19 cellular contexts compared by ENCODE assay signal in genomic region chr22:49258107-49259010, GRCh38.
A peak's percentile ranks its signal among the peaks of the same experiment; 100 is the strongest.
DNase-seq lines count a peak whose midpoint lies in the region; TF ChIP-seq lines count a peak whose summit lies in the region.
"Had no signal": no experiment of that assay in that cellular context is flagged by ENCODE, and none has a peak within 500 bp of the region (broad histone marks: within the 10 kb centered on the region; RNA-seq: fewer than 3 reads in every experiment).

No MANE protein-coding gene starts in this region.

- H3K27me3 ChIP-seq in H9 (ENCODE audit: insufficient read depth, low read length) (no peaks in the 10 kb centered on the region), stomach (peaks cover 0 to 43% (median 3%) of the 10 kb centered on the region in 3 donors)
- H3K27me3 ChIP-seq: BLaER1 treated with 17β-estradiol and CSF1 and Interleukin-3, amounts not matched to agents 10 nM and 100 nM had no signal

- H3K9me3 ChIP-seq in H9 (ENCODE audit: control insufficient read depth, low read depth, low read length) (no peaks in the 10 kb centered on the region), stomach (peaks cover 0 to 5% (median 0%) of the 10 kb centered on the region in 4 donors)

- H3K23ac ChIP-seq in H9 (ENCODE audit: insufficient read length, low read depth, low read length), result no peak overlapping the region

- H3K14ac ChIP-seq in H9 (ENCODE audit: insufficient read depth, low read length), result no peak overlapping the region

- no peaks in the 10 kb centered on the region for H3K4me1 ChIP-seq in H9 (ENCODE audit: insufficient read depth, low read length)
- H3K4me1 ChIP-seq in stomach, result no peaks in the 10 kb centered on the region
- H3K4me1 ChIP-seq: BLaER1 treated with 17β-estradiol and CSF1 and Interleukin-3, amounts not matched to agents 10 nM and 100 nM had no signal

- no peak overlapping the region for H3K4me3 ChIP-seq in stomach
- H3K4me3 ChIP-seq: BLaER1 treated with 17β-estradiol and CSF1 and Interleukin-3, amounts not matched to agents 10 nM and 100 nM; K562 had no signal

- no peaks in the 10 kb centered on the region for H3K36me3 ChIP-seq in stomach
- H3K36me3 ChIP-seq: BLaER1 treated with 17β-estradiol and CSF1 and Interleukin-3, amounts not matched to agents 10 nM and 100 nM had no signal

- H3K27me3 Mint-ChIP-seq in H9 (ENCODE audit: low read depth), result peaks cover 43% of the 10 kb centered on the region

- peaks cover 12% of the 10 kb centered on the region in 2 experiments for H3K4me1 Mint-ChIP-seq in H9

- H2BK15ac ChIP-seq in H9 (ENCODE audit: low read depth, low read length), result no peak overlapping the region

- no peak overlapping the region for H2BK12ac ChIP-seq in H9 (ENCODE audit: insufficient read length, low read depth, low read length)

- no peak overlapping the region for H3K27ac ChIP-seq in H9 (ENCODE audit: insufficient read length, low read depth, low read length)
- no peak overlapping the region for H3K27ac ChIP-seq in stomach
- H3K27ac ChIP-seq: BLaER1 treated with 17β-estradiol and CSF1 and Interleukin-3, amounts not matched to agents 10 nM and 100 nM had no signal

- no peak overlapping the region for H3K4me3 Mint-ChIP-seq in H9
- H3K4me3 Mint-ChIP-seq: CD8-positive, alpha-beta T cell had no signal

- intact Hi-C loops in stomach (cut with DNase I; ENCODE audit: low total_unique reads), result no loop called here

- H3T11ph ChIP-seq in H9 (ENCODE audit: low read length), result no peak overlapping the region

- H3K4me2 ChIP-seq in H9 (ENCODE audit: insufficient read depth, insufficient read length, low read length), result no peak overlapping the region
- H3K4me2 ChIP-seq: BLaER1 treated with 17β-estradiol and CSF1 and Interleukin-3, amounts not matched to agents 10 nM and 100 nM had no signal

- no peak overlapping the region for H3K27ac Mint-ChIP-seq in H9
- H3K27ac Mint-ChIP-seq: CD8-positive, alpha-beta T cell had no signal

- no peak overlapping the region for H3K4ac ChIP-seq in H9 (ENCODE audit: low read depth, low read length)

- H3K9me3 Mint-ChIP-seq in H9, result peaks cover 9 to 12% of the 10 kb centered on the region in 2 experiments; a peak in 4 of 5 replicates
- H3K9me3 Mint-ChIP-seq: CD8-positive, alpha-beta T cell had no signal

- H3K36me3 Mint-ChIP-seq in H9 (ENCODE audit: insufficient read depth in 1 of 3, low read depth in 3 of 3), result peaks cover 0 to 4% (median 4%) of the 10 kb centered on the region in 3 experiments; a peak in 3 of 7 replicates
- H3K36me3 Mint-ChIP-seq: CD8-positive, alpha-beta T cell had no signal

- H2AFZ ChIP-seq in H9 (ENCODE audit: low read length), result no peak overlapping the region

- TF ChIP-seq POLR2A in stomach (IDR thresholded peaks at IDR 0.05), result no peak

- H4K20me1 ChIP-seq in H9 (ENCODE audit: control insufficient read depth, insufficient read depth, insufficient read length), result no peaks in the 10 kb centered on the region
- H4K20me1 ChIP-seq: BLaER1 treated with 17β-estradiol and CSF1 and Interleukin-3, amounts not matched to agents 10 nM and 100 nM had no signal

- H3K18ac ChIP-seq in H9 (ENCODE audit: insufficient read length, low read depth, low read length), result peak overlapping the region; percentile 34

- TF ChIP-seq CTCF in H9 (conservative IDR thresholded peaks at IDR 0.05) (no peak), stomach (IDR thresholded peaks at IDR 0.05) (no peak)

- no peaks in the 10 kb centered on the region for H3K79me1 ChIP-seq in H9 (ENCODE audit: insufficient read depth, low read depth, low read length, poor library complexity, severe bottlenecking)

- H4K8ac ChIP-seq in H9 (replicated peaks; ENCODE audit: insufficient read length, low read depth, low read length), result no peak overlapping the region

- no peaks in the 10 kb centered on the region for H3K23me2 ChIP-seq in H9 (ENCODE audit: insufficient read length, low read depth, low read length, poor library complexity, severe bottlenecking)

- no peak overlapping the region for H2BK20ac ChIP-seq in H9 (ENCODE audit: low read depth, low read length, poor library complexity, severe bottlenecking)

- no peak overlapping the region for H2AK5ac ChIP-seq in H9 (ENCODE audit: insufficient read length, low read length)

- H2BK120ac ChIP-seq in H9 (ENCODE audit: low read depth, low read length, poor library complexity, severe bottlenecking), result no peak overlapping the region

- DNase-seq in H9 (peak; percentile 12), cerebellum (ENCODE audit: low spot score) (peak; percentile 16), mesenteric fat pad (ENCODE audit: low spot score) (peak; percentile 73), stomach (peak; percentile 21), 8988T (no peak), NCI-H2171 (lab: John Stamatoyannopoulos, UW) (no peak), pons (ENCODE audit: low spot score) (no peak)
- DNase-seq: Calu3; CD8-positive, alpha-beta T cell; DMS53; EL; GOT3; NCI-H1092 treated with DMSO at 0.1 percent for 48 hours; NCI-H2081; NCI-H446 treated with DMSO at 0.1 percent for 48 hours; NCI-H774; SHP77 treated with DMSO at 0.1 percent for 48 hours had no signal

- no peak for TF ChIP-seq EP300 in stomach (IDR thresholded peaks at IDR 0.05)

- 0 out of 2 replicates have a peak, but pooled peaks cover 1% of the 10 kb centered on the region for H3K79me2 ChIP-seq in H9 (ENCODE audit: insufficient read depth, low read length)

- H3K56ac ChIP-seq in H9 (ENCODE audit: insufficient read length, low read depth, low read length), result no peak overlapping the region

- H2BK5ac ChIP-seq in H9 (ENCODE audit: insufficient read length, low read length), result no peak overlapping the region

- no peak overlapping the region for H3K9ac ChIP-seq in H9 (ENCODE audit: extremely low read depth, insufficient read length, low read length)
- H3K9ac ChIP-seq: BLaER1 treated with 17β-estradiol and CSF1 and Interleukin-3, amounts not matched to agents 10 nM and 100 nM had no signal

- H4K91ac ChIP-seq in H9 (ENCODE audit: insufficient read length, low read depth, low read length), result no peak overlapping the region

- no CpG with 5 or more reads among the region's 31 CpGs for WGBS in H9 (ENCODE audit: extremely low coverage, insufficient read length, low lambda C conversion rate)
- WGBS in stomach, 5 donors, result 80 to 88% (median 87%) methylated on average over 31 of the region's 31 CpGs

- H4K5ac ChIP-seq in H9 (ENCODE audit: insufficient read length, low read depth, low read length), result no peak overlapping the region

Comparison
In these comparisons a context has a peak if more than half of its experiments do, and no peak if none do; other contexts are left out.
1. DNase-seq: peak in H9 (single experiment), cerebellum (single experiment), mesenteric fat pad (single experiment) and stomach (single experiment); none in 8988T (single experiment), NCI-H2171 (single experiment) and pons (single experiment).